Comparison of ENCODE assay signal across 8 cellular contexts in the genomic region with DNA sequence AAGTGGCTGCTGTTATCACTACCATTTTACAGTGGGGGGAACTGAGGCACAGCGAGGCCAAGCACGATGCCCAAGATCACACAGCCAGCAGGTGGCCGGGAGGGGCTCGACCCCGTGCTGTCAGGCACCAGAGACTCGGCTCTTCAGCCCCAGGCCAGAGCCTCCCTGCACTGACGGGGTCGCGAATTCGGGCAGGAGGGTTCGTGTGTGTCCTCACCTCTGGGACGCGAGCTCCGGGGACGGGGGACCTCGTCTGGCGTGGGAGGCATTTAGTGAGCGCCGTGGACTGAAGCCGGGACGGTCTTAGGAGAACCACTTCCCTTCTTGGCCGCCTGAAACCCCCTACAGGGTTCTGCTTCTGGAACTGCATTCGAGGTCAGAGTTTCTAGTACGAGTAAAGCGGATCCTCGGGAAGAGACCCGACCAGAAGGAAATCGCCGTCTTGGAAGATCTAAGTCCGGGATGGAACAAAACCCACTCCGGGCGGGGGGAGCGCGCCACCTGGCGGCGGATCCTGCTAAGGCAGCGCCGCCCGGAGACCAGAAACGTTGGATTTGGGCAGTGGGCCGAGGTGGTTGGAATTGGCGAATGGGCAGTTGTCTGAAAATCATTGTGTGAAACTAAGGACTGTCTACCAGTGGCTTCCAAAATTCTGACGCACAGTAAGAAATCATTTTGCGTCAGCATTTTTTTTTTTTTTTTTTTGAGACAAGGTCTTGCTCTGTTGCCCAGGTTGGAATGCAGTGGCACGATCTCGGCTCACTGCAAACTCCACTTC. TPM values are rescaled to one million over a fixed set of nuclear protein-coding genes. Genes with fewer than 3 reads are reported as not detected.
DNase-seq lines count a peak whose midpoint lies in the region; ATAC-seq and TF ChIP-seq lines count a peak whose summit lies in the region.

No MANE protein-coding gene starts in this region.

- POLR2A ChIA-PET in BJ (lab: Charles Lee), result no interaction called here

- H3K9me3 ChIP-seq in NT2/D1 (ENCODE audit: insufficient read depth, low read length), result no peaks in the 10 kb centered on the region

- H3K9ac ChIP-seq in NT2/D1 (ENCODE audit: insufficient read length, low read depth), result peak overlapping the region; percentile 66

- TF ChIP-seq CTCF in BJ (IDR thresholded peaks at IDR 0.05; ENCODE audit: insufficient read depth, low read depth, low read length), result peak; percentile 99
- TF ChIP-seq CTCF in HFF-Myc (IDR thresholded peaks at IDR 0.05; ENCODE audit: low read depth, low read length, missing control alignments), result peak; percentile 98
- peak; percentile 96 for TF ChIP-seq CTCF in epithelial cell of proximal tubule (conservative IDR thresholded peaks at IDR 0.05; ENCODE audit: low read depth, low read length)

- H3K4me1 ChIP-seq in NT2/D1 (ENCODE audit: insufficient read depth, insufficient read length), result peaks cover 8% of the 10 kb centered on the region

- CTCF ChIA-PET in BJ (lab: Yijun Ruan, JAX), result interaction anchor here (0.5 to 9.1 kb wide), 17 partner anchors 9 to 293 kb away, joined by 3 to 156 read pairs (median 4); partner anchors contain the start of genes KDELR1 and ZNF114

- no peak for ATAC-seq in HG02623 (IDR thresholded peaks at IDR 0.05; ENCODE audit: unreplicated experiment)

- H3K4me3 ChIP-seq in BJ (ENCODE audit: low read depth, low read length) (peak overlapping the region; percentile 41), HFF-Myc (replicated peaks; ENCODE audit: low read depth, low read length) (peak overlapping the region; percentile 48), NT2/D1 (ENCODE audit: insufficient read length, low read depth) (peak overlapping the region; percentile 38), epithelial cell of proximal tubule (ENCODE audit: low read depth, low read length) (peak overlapping the region; percentile 66)

- 0 out of 2 replicates have a peak, but pooled peaks cover 1% of the 10 kb centered on the region for H3K27me3 ChIP-seq in BJ (ENCODE audit: control insufficient read depth, insufficient read depth, low read length)
- no peaks in the 10 kb centered on the region for H3K27me3 ChIP-seq in NT2/D1 (ENCODE audit: insufficient read depth, insufficient read length)

- H3K36me3 ChIP-seq in BJ (ENCODE audit: control insufficient read depth, insufficient read depth, low read length) (no peaks in the 10 kb centered on the region), NT2/D1 (ENCODE audit: insufficient read depth, insufficient read length, low read length) (peaks cover 10% of the 10 kb centered on the region)

- no peak for DNase-seq in BJ (ENCODE audit: low read depth)
- DNase-seq in HFF-Myc (ENCODE audit: extremely low read depth, low read depth), result no peak
- peak; percentile 61 for DNase-seq in NT2/D1 (ENCODE audit: low read depth, low spot score)
- peak; percentile 53 for DNase-seq in activated T-cell treated with anti-CD3 and anti-CD28 coated beads for 4 hours
- DNase-seq in epithelial cell of proximal tubule (ENCODE audit: low read depth), result no peak
- DNase-seq in middle frontal gyrus (ENCODE audit: extremely low spot score, low spot score), result peak; percentile 39
- peak; percentile 30 to 33 for DNase-seq in stimulated activated CD8-positive, alpha-beta memory T cell treated with anti-CD3 and anti-CD28 coated beads, Interleukin-4, amount 100 ng/mL, for 1 hour (ENCODE audit: low read depth in 2 of 2, low spot score in 1 of 2)

RNA-seq across cellular contexts. Expression of gene ZNF114, which starts 21.2 kb away (rescaled TPM):
- 0.07 and 0.13 TPM in 2 replicates for polyA plus RNA-seq in BJ (2011; rRNA removed)
- 0.15 and 0.38 TPM in 2 replicates for polyA minus RNA-seq in BJ (2011; rRNA and poly(A)+ RNA removed)
- total RNA-seq in epithelial cell of proximal tubule, result 0.63 and 5.0 TPM in 2 replicates

RNA-seq across cellular contexts. Expression of gene EMP3, which starts 34.2 kb away (rescaled TPM):
- polyA plus RNA-seq in BJ (2011; rRNA removed), result 351 and 472 TPM in 2 replicates
- polyA minus RNA-seq in BJ (2011; rRNA and poly(A)+ RNA removed), result 194 and 410 TPM in 2 replicates
- total RNA-seq in epithelial cell of proximal tubule, result 23.1 and 96.8 TPM in 2 replicates

RNA-seq across cellular contexts. Expression of gene CARD8, which starts 35.4 kb away (rescaled TPM):
- 15.0 and 16.1 TPM in 2 replicates for polyA plus RNA-seq in BJ (2011; rRNA removed)
- 11.6 and 14.3 TPM in 2 replicates for polyA minus RNA-seq in BJ (2011; rRNA and poly(A)+ RNA removed)
- 6.3 and 14.7 TPM in 2 replicates for total RNA-seq in epithelial cell of proximal tubule

Comparison
In these comparisons a context has a peak if more than half of its experiments do, and no peak if none do; other contexts are left out.
1. DNase-seq: peak in NT2/D1 (single experiment), activated T-cell treated with anti-CD3 and anti-CD28 coated beads for 4 hours (single experiment), middle frontal gyrus (single experiment) and stimulated activated CD8-positive, alpha-beta memory T cell treated with anti-CD3 and anti-CD28 coated beads, Interleukin-4, amount 100 ng/mL, for 1 hour (2 of 2); none in BJ (single experiment), HFF-Myc (single experiment) and epithelial cell of proximal tubule (single experiment).
2. Peak in every context shown above with its lines, with median percentiles within 50 percentile points of each other: H3K4me3 ChIP-seq and CTCF ChIP-seq.